Comparison of ENCODE assay signal across 1 cellular context in the genomic region with DNA sequence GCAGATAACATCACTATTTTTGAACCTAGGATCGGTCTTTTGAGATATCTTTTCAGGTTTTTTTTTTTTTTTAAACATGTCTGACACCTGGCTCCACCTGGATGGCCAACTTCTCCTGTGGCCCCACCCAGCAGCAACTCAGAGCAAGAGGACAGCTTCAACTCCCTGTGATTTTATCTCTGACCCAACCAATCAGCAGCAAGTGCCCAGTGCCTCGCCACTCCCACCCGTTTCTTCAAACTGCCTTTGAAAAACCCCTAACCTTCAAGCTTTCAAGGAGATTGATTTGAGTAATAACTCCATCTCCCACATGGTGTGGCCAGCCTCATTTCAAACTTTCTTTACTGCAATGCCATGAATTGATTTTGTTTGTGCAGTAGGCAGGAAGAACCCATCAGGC.
TF ChIP-seq lines count a peak whose summit lies in the region.

No MANE protein-coding gene starts in this region.

TF ChIP-seq in K562, 482 proteins besides CTCF, POLR2A, EP300 and RAD21:
- TF ChIP-seq, protein P1, sequence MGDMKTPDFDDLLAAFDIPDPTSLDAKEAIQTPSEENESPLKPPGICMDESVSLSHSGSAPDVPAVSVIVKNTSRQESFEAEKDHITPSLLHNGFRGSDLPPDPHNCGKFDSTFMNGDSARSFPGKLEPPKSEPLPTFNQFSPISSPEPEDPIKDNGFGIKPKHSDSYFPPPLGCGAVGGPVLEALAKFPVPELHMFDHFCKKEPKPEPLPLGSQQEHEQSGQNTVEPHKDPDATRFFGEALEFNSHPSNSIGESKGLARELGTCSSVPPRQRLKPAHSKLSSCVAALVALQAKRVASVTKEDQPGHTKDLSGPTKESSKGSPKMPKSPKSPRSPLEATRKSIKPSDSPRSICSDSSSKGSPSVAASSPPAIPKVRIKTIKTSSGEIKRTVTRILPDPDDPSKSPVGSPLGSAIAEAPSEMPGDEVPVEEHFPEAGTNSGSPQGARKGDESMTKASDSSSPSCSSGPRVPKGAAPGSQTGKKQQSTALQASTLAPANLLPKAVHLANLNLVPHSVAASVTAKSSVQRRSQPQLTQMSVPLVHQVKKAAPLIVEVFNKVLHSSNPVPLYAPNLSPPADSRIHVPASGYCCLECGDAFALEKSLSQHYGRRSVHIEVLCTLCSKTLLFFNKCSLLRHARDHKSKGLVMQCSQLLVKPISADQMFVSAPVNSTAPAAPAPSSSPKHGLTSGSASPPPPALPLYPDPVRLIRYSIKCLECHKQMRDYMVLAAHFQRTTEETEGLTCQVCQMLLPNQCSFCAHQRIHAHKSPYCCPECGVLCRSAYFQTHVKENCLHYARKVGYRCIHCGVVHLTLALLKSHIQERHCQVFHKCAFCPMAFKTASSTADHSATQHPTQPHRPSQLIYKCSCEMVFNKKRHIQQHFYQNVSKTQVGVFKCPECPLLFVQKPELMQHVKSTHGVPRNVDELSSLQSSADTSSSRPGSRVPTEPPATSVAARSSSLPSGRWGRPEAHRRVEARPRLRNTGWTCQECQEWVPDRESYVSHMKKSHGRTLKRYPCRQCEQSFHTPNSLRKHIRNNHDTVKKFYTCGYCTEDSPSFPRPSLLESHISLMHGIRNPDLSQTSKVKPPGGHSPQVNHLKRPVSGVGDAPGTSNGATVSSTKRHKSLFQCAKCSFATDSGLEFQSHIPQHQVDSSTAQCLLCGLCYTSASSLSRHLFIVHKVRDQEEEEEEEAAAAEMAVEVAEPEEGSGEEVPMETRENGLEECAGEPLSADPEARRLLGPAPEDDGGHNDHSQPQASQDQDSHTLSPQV (IDR thresholded peaks at IDR 0.05) = no peak
- TF ChIP-seq ZEB2 (IDR thresholded peaks at IDR 0.05) (peak; percentile 53; the same call in 1 of the 2 replicates), RBM25 (IDR thresholded peaks at IDR 0.05; ENCODE audit: low read depth, low read length, severe bottlenecking) (peak; percentile 17), NFATC3 (IDR thresholded peaks at IDR 0.05) (no peak), MYBL2 (IDR thresholded peaks at IDR 0.05; ENCODE audit: low read depth) (peak; percentile 15; the same call in 1 of the 2 replicates), MYBL2 (CRISPR knock-in tag; IDR thresholded peaks at IDR 0.05; ENCODE audit: borderline replicate concordance) (no peak), PML (IDR thresholded peaks at IDR 0.05; ENCODE audit: low read length) (no peak), NFYB (IDR thresholded peaks at IDR 0.05; ENCODE audit: extremely low read depth, insufficient read length) (peak; percentile 78), POLR3A (IDR thresholded peaks at IDR 0.05; ENCODE audit: borderline replicate concordance, extremely low read depth, insufficient read depth, insufficient read length) (no peak)
